ENCODE assay signal across 14 cellular contexts in genomic region chrX:78946178-78946896, GRCh38. TPM values are rescaled to one million over a fixed set of nuclear protein-coding genes. Genes with fewer than 3 reads are reported as not detected.
A peak's percentile ranks its signal among the peaks of the same experiment; 100 is the strongest.
DNase-seq lines count a peak whose midpoint lies in the region; ATAC-seq and TF ChIP-seq lines count a peak whose summit lies in the region.
"Had no signal": no experiment of that assay in that cellular context is flagged by ENCODE, and none has a peak within 500 bp of the region (broad histone marks: within the 10 kb centered on the region; RNA-seq: fewer than 3 reads in every experiment).

No MANE protein-coding gene starts in this region.

- TF ChIP-seq CTCF in upper lobe of right lung (IDR thresholded peaks at IDR 0.05) (no peak), Caco-2 (IDR thresholded peaks at IDR 0.05; ENCODE audit: insufficient read depth in 1 of 2, low read depth in 1 of 2, low read length in 1 of 2, severe bottlenecking in 1 of 2, unreplicated experiment in 1 of 2) (no peak)

- H3K4me1 ChIP-seq in upper lobe of right lung (no peaks in the 10 kb centered on the region), Caco-2 (no peaks in the 10 kb centered on the region)
- H3K4me1 ChIP-seq: breast epithelium, stomach had no signal

- no TSS peak for BruUV-seq in Caco-2 (replicated peaks; lab: Mats Ljungman, UMichigan)

- intact Hi-C loops in activated naive CD4-positive, alpha-beta T cell treated with anti-CD3 and anti-CD28 coated beads for 36 hours (cut with micrococcal nuclease): loop anchor here (2.0 to 10.0 kb wide), 5 partner anchors 206 to 1052 kb away; partner anchors contain the start of genes COX7B and MAGT1
- intact Hi-C loops in upper lobe of right lung (cut with DNase I) (no loop called here), Caco-2 (cut with micrococcal nuclease; ENCODE audit: unreplicated experiment) (no loop called here)

- no peak for DNase-seq in activated naive CD4-positive, alpha-beta T cell treated with anti-CD3 and anti-CD28 coated beads for 36 hours
- DNase-seq in activated naive CD4-positive, alpha-beta T cell (lab: John Stamatoyannopoulos, UW): no peak
- DNase-seq in T-helper 17 cell: no peak
- DNase-seq in immature natural killer cell: no peak
- no peak for DNase-seq in upper lobe of right lung
- DNase-seq in SHP77 (lab: John Stamatoyannopoulos, UW): no peak
- no peak for DNase-seq in H7
- no peak for DNase-seq in Caco-2
- DNase-seq: Calu3; effector CD8-positive, alpha-beta T cell; GDM1; NCI-H2171; stomach had no signal

- no peak overlapping the region for H3K27ac ChIP-seq in upper lobe of right lung
- H3K27ac ChIP-seq: breast epithelium had no signal

- no peaks in the 10 kb centered on the region for H3K27me3 Mint-ChIP-seq in activated naive CD4-positive, alpha-beta T cell treated with anti-CD3 and anti-CD28 coated beads for 36 hours (ENCODE audit: low read depth)
- no peaks in the 10 kb centered on the region for H3K27me3 Mint-ChIP-seq in T-helper 17 cell
- peaks cover 2 to 5% (median 3%) of the 10 kb centered on the region in 3 donors for H3K27me3 Mint-ChIP-seq in immature natural killer cell (ENCODE audit: low read depth in 3 of 3)
- H3K27me3 Mint-ChIP-seq in Caco-2 (ENCODE audit: insufficient read depth, unreplicated experiment): peaks cover 4% of the 10 kb centered on the region

- H3K4me3 Mint-ChIP-seq in activated naive CD4-positive, alpha-beta T cell treated with anti-CD3 and anti-CD28 coated beads for 36 hours: peak overlapping the region; percentile 94
- H3K4me3 Mint-ChIP-seq in T-helper 17 cell (peak overlapping the region; percentile 95), immature natural killer cell (peak overlapping the region; percentile 87 to 93 (median 91)), Caco-2 (ENCODE audit: unreplicated experiment) (no peak overlapping the region)

- CTCF ChIA-PET in activated naive CD4-positive, alpha-beta T cell treated with anti-CD3 and anti-CD28 coated beads for 36 hours (lab: Charles Lee): interaction anchor here (2.0 kb wide), 1 partner anchor 18 kb away, joined by 6 read pairs; no protein-coding TSS in a partner anchor
- CTCF ChIA-PET in Caco-2 (lab: Charles Lee): no interaction called here

- H3K9me3 ChIP-seq in T-helper 17 cell (ENCODE audit: control insufficient read depth, low read length, poor library complexity, severe bottlenecking): no peaks in the 10 kb centered on the region
- H3K9me3 ChIP-seq in upper lobe of right lung: no peaks in the 10 kb centered on the region
- no peaks in the 10 kb centered on the region for H3K9me3 ChIP-seq in Caco-2
- H3K9me3 ChIP-seq: breast epithelium, stomach had no signal

- POLR2A ChIA-PET in Caco-2 (lab: Charles Lee): no interaction called here

- ATAC-seq in T-helper 17 cell: no peak
- ATAC-seq in upper lobe of right lung: no peak

- peaks cover 34% of the 10 kb centered on the region for H3K36me3 Mint-ChIP-seq in activated naive CD4-positive, alpha-beta T cell treated with anti-CD3 and anti-CD28 coated beads for 36 hours (ENCODE audit: low read depth)
- peaks cover 5% of the 10 kb centered on the region for H3K36me3 Mint-ChIP-seq in T-helper 17 cell (ENCODE audit: low read depth)
- peaks cover 0 to 6% (median 0%) of the 10 kb centered on the region in 3 donors for H3K36me3 Mint-ChIP-seq in immature natural killer cell
- no peaks in the 10 kb centered on the region for H3K36me3 Mint-ChIP-seq in Caco-2 (ENCODE audit: insufficient read depth, unreplicated experiment)

- H3K4me3 ChIP-seq in upper lobe of right lung (peak overlapping the region; percentile 21), H7 (ENCODE audit: insufficient read depth, low read depth, low read length) (no peak overlapping the region), Caco-2 (ENCODE audit: low read depth, low read length) (no peak overlapping the region)
- H3K4me3 ChIP-seq: breast epithelium had no signal

- no peaks in the 10 kb centered on the region for H3K9me3 Mint-ChIP-seq in activated naive CD4-positive, alpha-beta T cell treated with anti-CD3 and anti-CD28 coated beads for 36 hours
- H3K9me3 Mint-ChIP-seq in immature natural killer cell: no peaks in the 10 kb centered on the region
- no peaks in the 10 kb centered on the region for H3K9me3 Mint-ChIP-seq in Caco-2 (ENCODE audit: unreplicated experiment)

- H3K27me3 ChIP-seq in upper lobe of right lung: no peaks in the 10 kb centered on the region
- no peaks in the 10 kb centered on the region for H3K27me3 ChIP-seq in H7 (ENCODE audit: control insufficient read depth, insufficient read depth, low read length)
- H3K27me3 ChIP-seq in Caco-2 (replicated peaks; ENCODE audit: control insufficient read depth, insufficient read depth, low read length): no peaks in the 10 kb centered on the region
- H3K27me3 ChIP-seq: stomach had no signal

- H3K27ac Mint-ChIP-seq in activated naive CD4-positive, alpha-beta T cell treated with anti-CD3 and anti-CD28 coated beads for 36 hours: peak overlapping the region; percentile 98
- H3K27ac Mint-ChIP-seq in T-helper 17 cell (peak overlapping the region; percentile 98), immature natural killer cell (peak overlapping the region; percentile 87 to 98 (median 93)), Caco-2 (ENCODE audit: unreplicated experiment) (no peak overlapping the region)

- H3K36me3 ChIP-seq in upper lobe of right lung (no peaks in the 10 kb centered on the region), H7 (replicated peaks; ENCODE audit: control insufficient read depth, insufficient read depth, low read length) (no peaks in the 10 kb centered on the region), Caco-2 (ENCODE audit: control insufficient read depth, insufficient read depth, low read length) (no peaks in the 10 kb centered on the region)
- H3K36me3 ChIP-seq: breast epithelium, stomach had no signal

- peaks cover 63% of the 10 kb centered on the region for H3K4me1 Mint-ChIP-seq in activated naive CD4-positive, alpha-beta T cell treated with anti-CD3 and anti-CD28 coated beads for 36 hours (ENCODE audit: low read depth)
- H3K4me1 Mint-ChIP-seq in T-helper 17 cell (peaks cover 30% of the 10 kb centered on the region), immature natural killer cell (peaks cover 52 to 69% of the 10 kb centered on the region in 2 donors), Caco-2 (ENCODE audit: low read depth, unreplicated experiment) (no peaks in the 10 kb centered on the region)

RNA-seq across cellular contexts. Expression of gene P2RY10, which starts 1.1 kb away (rescaled TPM):
- total RNA-seq in activated naive CD4-positive, alpha-beta T cell treated with anti-CD3 and anti-CD28 coated beads for 36 hours: 10 to 100 TPM; 61.9 to 63.3 TPM
- total RNA-seq in T-helper 17 cell (10 to 100 TPM; 70.4 to 78.4 TPM), upper lobe of right lung (1.8 TPM), Caco-2 (2022) (not detected in 2 replicates)
- polyA plus RNA-seq in immature natural killer cell: 10 to 100 TPM in 2 of 3 donors, 1 to 10 TPM in 1; 5.4 to 16.3 (median 16.1) TPM
- not detected in 2 replicates for total RNA-seq in H7 (2014; rRNA removed; shearing (Covaris generic))
- total RNA-seq: Calu3 had no signal

Comparison
In these comparisons a context has a peak if more than half of its experiments do, and no peak if none do; other contexts are left out.
1. RNA of gene P2RY10, which starts 1.1 kb away (total RNA-seq): 70.4 to 78.4 TPM in T-helper 17 cell and 61.9 to 63.3 TPM in activated naive CD4-positive, alpha-beta T cell treated with anti-CD3 and anti-CD28 coated beads for 36 hours; 1.8 TPM in upper lobe of right lung (single experiment), not detected in H7 and not detected in Caco-2; every median in the first group is over 10 times any median in the second.